17 cellular contexts compared by ENCODE assay signal in the genomic region with DNA sequence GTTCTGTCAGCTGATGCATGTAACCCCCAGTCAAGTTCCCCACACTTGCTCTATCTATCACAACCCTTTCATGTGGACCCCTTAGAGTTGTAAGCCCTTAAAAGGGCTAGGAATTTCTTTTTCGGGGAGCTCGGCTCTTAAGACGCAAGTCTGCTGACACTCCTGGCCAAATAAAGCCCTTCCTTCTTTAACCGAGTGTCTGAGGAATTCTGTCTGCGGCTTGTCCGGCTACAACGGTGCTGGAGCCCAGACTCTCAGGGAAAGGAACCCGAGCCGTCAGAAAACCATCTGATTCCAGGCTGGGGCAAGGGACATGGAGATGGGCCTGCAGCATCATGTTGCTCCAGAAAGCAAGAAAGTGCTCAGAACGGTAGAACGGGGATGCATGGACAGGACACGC. TPM values are rescaled to one million over a fixed set of nuclear protein-coding genes. Genes with fewer than 3 reads are reported as not detected.
DNase-seq lines count a peak whose midpoint lies in the region; ATAC-seq and TF ChIP-seq lines count a peak whose summit lies in the region.
"Had no signal": no experiment of that assay in that cellular context is flagged by ENCODE, and none has a peak within 500 bp of the region (broad histone marks: within the 10 kb centered on the region; RNA-seq: fewer than 3 reads in every experiment).

No MANE protein-coding gene starts in this region.

- peaks cover 0 to 54% (median 10%) of the 10 kb centered on the region in 3 donors for H3K4me1 ChIP-seq in gastroesophageal sphincter
- H3K4me1 ChIP-seq in stomach = peaks cover 26 to 74% (median 57%) of the 10 kb centered on the region in 4 donors
- H3K4me1 ChIP-seq in Peyer's patch = peaks cover 5 to 39% (median 27%) of the 10 kb centered on the region in 4 donors

- no peaks in the 10 kb centered on the region for H3K9me3 Mint-ChIP-seq in activated CD4-positive, alpha-beta T cell treated with anti-CD3 and anti-CD28 coated beads for 36 hours (ENCODE audit: low read depth)
- H3K9me3 Mint-ChIP-seq in activated T-helper 1 cell treated with anti-CD3 and anti-CD28 coated beads, Interleukin-12 subunit alpha, Interleukin-12 subunit beta, Interleukin-2, Interleukin-4 antibody, amounts not matched to agents 30 ng/mL and 10 ng/mL and 1 ng/mL, durations not matched to agents 14 hours and 24 hours and 36 hours = no peaks in the 10 kb centered on the region
- H3K9me3 Mint-ChIP-seq: type B pancreatic cell had no signal

- H3K27ac ChIP-seq in gastroesophageal sphincter (peak overlapping the region in 3 of 4 donors; percentile 58 to 85 (median 85)), stomach (peak overlapping the region in 4 of 5 donors; percentile 38 to 84 (median 64)), Peyer's patch (peak overlapping the region in 2 of 4 donors; percentile 46 to 49)

- 35 to 39% methylated on average over 3 to 9 of the region's 12 CpGs for WGBS in gastroesophageal sphincter (ENCODE audit: low coverage in 1 of 2), 2 donors
- 63 to 83% (median 77%) methylated on average over 12 of the region's 12 CpGs for WGBS in stomach, 5 donors

- H3K9me3 ChIP-seq in gastroesophageal sphincter (no peaks in the 10 kb centered on the region), stomach (no peaks in the 10 kb centered on the region), Peyer's patch (no peaks in the 10 kb centered on the region)
- H3K9me3 ChIP-seq: A549, MG63 had no signal

- H3K27me3 Mint-ChIP-seq in activated CD4-positive, alpha-beta T cell treated with anti-CD3 and anti-CD28 coated beads for 36 hours = no peaks in the 10 kb centered on the region
- H3K27me3 Mint-ChIP-seq in activated T-helper 1 cell treated with anti-CD3 and anti-CD28 coated beads, Interleukin-12 subunit alpha, Interleukin-12 subunit beta, Interleukin-2, Interleukin-4 antibody, amounts not matched to agents 30 ng/mL and 10 ng/mL and 1 ng/mL, durations not matched to agents 14 hours and 24 hours and 36 hours (ENCODE audit: insufficient read depth) = no peaks in the 10 kb centered on the region

- no peaks in the 10 kb centered on the region for H3K36me3 ChIP-seq in gastroesophageal sphincter
- H3K36me3 ChIP-seq in stomach = peaks cover 0 to 14% (median 0%) of the 10 kb centered on the region in 4 donors
- H3K36me3 ChIP-seq in Peyer's patch = no peaks in the 10 kb centered on the region
- H3K36me3 ChIP-seq: MG63 had no signal

- no peak overlapping the region for H3K4me3 Mint-ChIP-seq in activated CD4-positive, alpha-beta T cell treated with anti-CD3 and anti-CD28 coated beads for 36 hours
- no peak overlapping the region for H3K4me3 Mint-ChIP-seq in activated T-helper 1 cell treated with anti-CD3 and anti-CD28 coated beads, Interleukin-12 subunit alpha, Interleukin-12 subunit beta, Interleukin-2, Interleukin-4 antibody, amounts not matched to agents 30 ng/mL and 10 ng/mL and 1 ng/mL, durations not matched to agents 14 hours and 24 hours and 36 hours
- H3K4me3 Mint-ChIP-seq: type B pancreatic cell had no signal

- ATAC-seq in activated CD4-positive, alpha-beta T cell treated with anti-CD3 and anti-CD28 coated beads for 36 hours = no peak
- no peak for ATAC-seq in gastroesophageal sphincter
- ATAC-seq: A549 had no signal

- no peak for DNase-seq in activated CD4-positive, alpha-beta T cell treated with anti-CD3 and anti-CD28 coated beads for 36 hours
- DNase-seq in activated CD4-positive, alpha-beta T cell treated with anti-CD3 and anti-CD28 coated beads for 1 hour = no peak
- no peak for DNase-seq in activated T-helper 1 cell treated with anti-CD3 and anti-CD28 coated beads, Interleukin-12 subunit alpha, Interleukin-12 subunit beta, Interleukin-2, Interleukin-4 antibody, amounts not matched to agents 30 ng/mL and 10 ng/mL and 1 ng/mL, durations not matched to agents 14 hours and 24 hours and 36 hours (ENCODE audit: low spot score)
- no peak for DNase-seq in stomach
- DNase-seq in GDM1 (lab: John Stamatoyannopoulos, UW) = no peak
- DNase-seq in Peyer's patch = no peak
- DNase-seq in ACHN = no peak
- DNase-seq: activated CD4-positive, alpha-beta T cell treated with anti-CD3 and anti-CD28 coated beads, Interleukin-2, amount 50 U/mL, for 4 hours; activated effector memory CD4-positive, alpha-beta T cell treated with anti-CD3 and anti-CD28 coated beads, Interleukin-2, amount 50 U/mL, for 16 hours; caudate nucleus; glutamatergic neuron; MG63; NCI-H2107; NCI-H748 treated with DMSO at 0.1 percent for 48 hours had no signal

- TF ChIP-seq EP300 in gastroesophageal sphincter (IDR thresholded peaks at IDR 0.05) = no peak
- no peak for TF ChIP-seq EP300 in stomach (IDR thresholded peaks at IDR 0.05)

- TF ChIP-seq POLR2A in gastroesophageal sphincter (IDR thresholded peaks at IDR 0.05) = no peak
- TF ChIP-seq POLR2A in stomach (IDR thresholded peaks at IDR 0.05) = no peak
- no peak for TF ChIP-seq POLR2A in Peyer's patch (IDR thresholded peaks at IDR 0.05)

- POLR2A ChIA-PET in activated CD4-positive, alpha-beta T cell treated with anti-CD3 and anti-CD28 coated beads for 36 hours (lab: Charles Lee) = interaction anchor here (0.6 kb wide), 1 partner anchor 33 kb away, joined by 3 read pairs; no protein-coding TSS in a partner anchor

- H3K27ac Mint-ChIP-seq in activated CD4-positive, alpha-beta T cell treated with anti-CD3 and anti-CD28 coated beads for 36 hours = peak overlapping the region; percentile 40
- H3K27ac Mint-ChIP-seq in activated T-helper 1 cell treated with anti-CD3 and anti-CD28 coated beads, Interleukin-12 subunit alpha, Interleukin-12 subunit beta, Interleukin-2, Interleukin-4 antibody, amounts not matched to agents 30 ng/mL and 10 ng/mL and 1 ng/mL, durations not matched to agents 14 hours and 24 hours and 36 hours = peak overlapping the region; percentile 73
- H3K27ac Mint-ChIP-seq: type B pancreatic cell had no signal

- H3K4me1 Mint-ChIP-seq in activated CD4-positive, alpha-beta T cell treated with anti-CD3 and anti-CD28 coated beads for 36 hours = peaks cover 59% of the 10 kb centered on the region
- H3K4me1 Mint-ChIP-seq in activated T-helper 1 cell treated with anti-CD3 and anti-CD28 coated beads, Interleukin-12 subunit alpha, Interleukin-12 subunit beta, Interleukin-2, Interleukin-4 antibody, amounts not matched to agents 30 ng/mL and 10 ng/mL and 1 ng/mL, durations not matched to agents 14 hours and 24 hours and 36 hours (ENCODE audit: low read depth) = peaks cover 35% of the 10 kb centered on the region

- intact Hi-C loops in activated CD4-positive, alpha-beta T cell treated with anti-CD3 and anti-CD28 coated beads for 36 hours (cut with DNase I, micrococcal nuclease) = no loop called here
- intact Hi-C loops in activated T-helper 1 cell treated with anti-CD3 and anti-CD28 coated beads, Interleukin-12 subunit alpha, Interleukin-12 subunit beta, Interleukin-2, Interleukin-4 antibody, amounts not matched to agents 30 ng/mL and 10 ng/mL and 1 ng/mL, durations not matched to agents 14 hours and 24 hours and 36 hours (cut with micrococcal nuclease) = no loop called here
- intact Hi-C loops in stomach (cut with DNase I; ENCODE audit: low total_unique reads) = no loop called here

- CTCF ChIA-PET in activated CD4-positive, alpha-beta T cell treated with anti-CD3 and anti-CD28 coated beads for 36 hours (lab: Charles Lee) = interaction anchor here (1.0 kb wide), 1 partner anchor 107 kb away, joined by 4 read pairs; a partner anchor contains a TSS

- H3K27me3 ChIP-seq in gastroesophageal sphincter (no peaks in the 10 kb centered on the region), stomach (no peaks in the 10 kb centered on the region), Peyer's patch (no peaks in the 10 kb centered on the region)
- H3K27me3 ChIP-seq: MG63 had no signal

- peaks cover 45% of the 10 kb centered on the region for H3K36me3 Mint-ChIP-seq in activated CD4-positive, alpha-beta T cell treated with anti-CD3 and anti-CD28 coated beads for 36 hours (ENCODE audit: low read depth)
- H3K36me3 Mint-ChIP-seq in activated T-helper 1 cell treated with anti-CD3 and anti-CD28 coated beads, Interleukin-12 subunit alpha, Interleukin-12 subunit beta, Interleukin-2, Interleukin-4 antibody, amounts not matched to agents 30 ng/mL and 10 ng/mL and 1 ng/mL, durations not matched to agents 14 hours and 24 hours and 36 hours (ENCODE audit: low read depth) = peaks cover 39% of the 10 kb centered on the region
- H3K36me3 Mint-ChIP-seq: type B pancreatic cell had no signal

- TF ChIP-seq CTCF in gastroesophageal sphincter (IDR thresholded peaks at IDR 0.05) = no peak
- TF ChIP-seq CTCF in stomach (IDR thresholded peaks at IDR 0.05) = no peak
- TF ChIP-seq CTCF in Peyer's patch (IDR thresholded peaks at IDR 0.05) = no peak

- in situ Hi-C loops in ACHN (cut with HindIII; ENCODE audit: low pct_ligation_motif_present, low pct_unique_long_range_greater_than_20kb, low sequenced_read_pairs) = no loop called here

- H3K4me3 ChIP-seq in gastroesophageal sphincter (peak overlapping the region in 1 of 2 donors; percentile 33), stomach (peak overlapping the region in 3 of 4 donors; percentile 9 to 12 (median 10)), Peyer's patch (peak overlapping the region in 1 of 4 donors; percentile 9)
- H3K4me3 ChIP-seq: A549, MG63 had no signal

RNA-seq across cellular contexts. Expression of a gene that starts 12.2 kb away (rescaled TPM):
- total RNA-seq in activated CD4-positive, alpha-beta T cell treated with anti-CD3 and anti-CD28 coated beads for 36 hours = 100 to 1,000 TPM; 217 to 250 TPM
- total RNA-seq in activated T-helper 1 cell treated with anti-CD3 and anti-CD28 coated beads, Interleukin-12 subunit alpha, Interleukin-12 subunit beta, Interleukin-2, Interleukin-4 antibody, amounts not matched to agents 30 ng/mL and 10 ng/mL and 1 ng/mL, durations not matched to agents 14 hours and 24 hours and 36 hours = 292 and 294 TPM in 2 replicates
- total RNA-seq in gastroesophageal sphincter (100 to 1,000 TPM in 1 of 4 donors, 10 to 100 TPM in 3; 10.4 to 112 (median 41.4) TPM), stomach (10 to 100 TPM in 3 of 5 donors, 1 to 10 TPM in 2; 3.5 to 72.2 (median 14.2) TPM), Peyer's patch (10 to 100 TPM in 3 of 4 donors, 1 to 10 TPM in 1; 9.3 to 58.6 (median 16.4) TPM)
- polyA plus RNA-seq in stomach = 10 to 100 TPM in 2 of 3 donors, 1 to 10 TPM in 1; 6.7 to 25.3 (median 24.1) TPM

RNA-seq across cellular contexts. Expression of a gene that starts 31.3 kb away (rescaled TPM):
- 10 to 100 TPM; 60.8 to 68.8 TPM for total RNA-seq in activated CD4-positive, alpha-beta T cell treated with anti-CD3 and anti-CD28 coated beads for 36 hours
- 83.4 and 84.7 TPM in 2 replicates for total RNA-seq in activated T-helper 1 cell treated with anti-CD3 and anti-CD28 coated beads, Interleukin-12 subunit alpha, Interleukin-12 subunit beta, Interleukin-2, Interleukin-4 antibody, amounts not matched to agents 30 ng/mL and 10 ng/mL and 1 ng/mL, durations not matched to agents 14 hours and 24 hours and 36 hours
- 10 to 100 TPM; 15.7 to 53.9 (median 36.4) TPM for total RNA-seq in gastroesophageal sphincter
- 10 to 100 TPM in 3 of 5 donors, 1 to 10 TPM in 2; 5.4 to 83.4 (median 13.4) TPM for total RNA-seq in stomach
- 10 to 100 TPM; 19.9 to 37.0 (median 24.4) TPM for polyA plus RNA-seq in stomach
- 10 to 100 TPM in 1 of 4 donors, 1 to 10 TPM in 2, not detected in 1; 7.8 to 10.5 (median 10.0) TPM for total RNA-seq in Peyer's patch

RNA-seq across cellular contexts. Expression of a gene that starts 35.0 kb away (rescaled TPM):
- total RNA-seq in activated CD4-positive, alpha-beta T cell treated with anti-CD3 and anti-CD28 coated beads for 36 hours = 10 to 100 TPM; 34.8 to 44.3 TPM
- 46.7 and 48.7 TPM in 2 replicates for total RNA-seq in activated T-helper 1 cell treated with anti-CD3 and anti-CD28 coated beads, Interleukin-12 subunit alpha, Interleukin-12 subunit beta, Interleukin-2, Interleukin-4 antibody, amounts not matched to agents 30 ng/mL and 10 ng/mL and 1 ng/mL, durations not matched to agents 14 hours and 24 hours and 36 hours
- total RNA-seq in gastroesophageal sphincter (100 to 1,000 TPM; 217 to 419 (median 313) TPM), stomach (100 to 1,000 TPM in 4 of 5 donors, 10 to 100 TPM in 1; 85.7 to 253 (median 164) TPM), Peyer's patch (100 to 1,000 TPM in 3 of 4 donors, 10 to 100 TPM in 1; 69.3 to 495 (median 390) TPM)
- 10 to 100 TPM; 61.3 to 96.3 (median 75.8) TPM for polyA plus RNA-seq in stomach
